Comparison of ENCODE assay signal across 9 cellular contexts in genomic region chr11:118922745-118923627, GRCh38. TPM values are rescaled to one million over a fixed set of nuclear protein-coding genes. Genes with fewer than 3 reads are reported as not detected.
DNase-seq lines count a peak whose midpoint lies in the region; ATAC-seq and TF ChIP-seq lines count a peak whose summit lies in the region.
"Had no signal": no experiment of that assay in that cellular context is flagged by ENCODE, and none has a peak within 500 bp of the region (broad histone marks: within the 10 kb centered on the region; RNA-seq: fewer than 3 reads in every experiment).

No MANE protein-coding gene starts in this region.

- no peaks in the 10 kb centered on the region for H3F3A ChIP-seq in Loucy (ENCODE audit: low read depth)

- peaks cover 15% of the 10 kb centered on the region for H4K20me1 ChIP-seq in Loucy (ENCODE audit: insufficient read depth, low read length, poor library complexity, severe bottlenecking)

- TF ChIP-seq CTCF in A673 (conservative IDR thresholded peaks at IDR 0.05; ENCODE audit: low read depth, low read length) (no peak), Loucy (conservative IDR thresholded peaks at IDR 0.05; ENCODE audit: low read length) (no peak)

- H2AFZ ChIP-seq in Loucy (ENCODE audit: low read length), result no peak overlapping the region

- peak overlapping the region; percentile 85 for H3K4me2 ChIP-seq in Loucy (ENCODE audit: low read depth, low read length, poor library complexity, severe bottlenecking)

- H3K9me3 ChIP-seq in A673 (ENCODE audit: low read depth, low read length, poor library complexity, severe bottlenecking) (no peaks in the 10 kb centered on the region), Loucy (ENCODE audit: insufficient read depth, low read depth, low read length) (no peaks in the 10 kb centered on the region)

- CTCF ChIA-PET in A673 (lab: Charles Lee), result interaction anchor here (1.7 kb wide), 1 partner anchor 14 kb away, joined by 3 read pairs; no protein-coding TSS in a partner anchor

- peaks cover 73% of the 10 kb centered on the region for H3K4me1 ChIP-seq in A673 (ENCODE audit: insufficient read depth, low read length, poor library complexity, severe bottlenecking)
- peaks cover 68% of the 10 kb centered on the region for H3K4me1 ChIP-seq in Loucy (ENCODE audit: insufficient read depth, low read length, poor library complexity, severe bottlenecking)

- no peak for ATAC-seq in naive B cell (ENCODE audit: low read depth in 2 of 2)

- H3K4me3 ChIP-seq in A673 (ENCODE audit: low read depth, low read length, poor library complexity, severe bottlenecking) (peak overlapping the region; percentile 97), Loucy (ENCODE audit: low read length, poor library complexity, severe bottlenecking) (peak overlapping the region; percentile 92)

- H3K79me2 ChIP-seq in Loucy (ENCODE audit: insufficient read depth, low read length), result peaks cover 73% of the 10 kb centered on the region

- peak overlapping the region; percentile 86 for H3K9ac ChIP-seq in Loucy (ENCODE audit: low read depth, low read length, poor library complexity, severe bottlenecking)

- peaks cover 0 to 7% (median 5%) of the 10 kb centered on the region in 3 donors for H3K27me3 Mint-ChIP-seq in naive B cell

- H3K27ac Mint-ChIP-seq in naive B cell, result peak overlapping the region in 3 of 6 donors; percentile 24 to 100 (median 81)

- H3K27me3 ChIP-seq in A673 (replicated peaks; ENCODE audit: insufficient read depth, low read depth, low read length, poor library complexity), result no peaks in the 10 kb centered on the region
- no peaks in the 10 kb centered on the region for H3K27me3 ChIP-seq in Loucy (ENCODE audit: insufficient read depth, low read length, poor library complexity, severe bottlenecking)

- peaks cover 0 to 4% (median 1%) of the 10 kb centered on the region in 7 donors for H3K9me3 Mint-ChIP-seq in naive B cell

- intact Hi-C loops in A673 (cut with micrococcal nuclease; ENCODE audit: unreplicated experiment), result no loop called here

- H3K36me3 ChIP-seq in A673 (ENCODE audit: insufficient read depth, low read length, poor library complexity, severe bottlenecking) (no peaks in the 10 kb centered on the region), Loucy (ENCODE audit: insufficient read depth, low read length) (no peaks in the 10 kb centered on the region)

- H3K4me1 Mint-ChIP-seq in naive B cell, result peaks cover 72 to 87% (median 76%) of the 10 kb centered on the region in 3 donors

- no TSS peak for BruUV-seq in A673 (replicated peaks; lab: Mats Ljungman, UMichigan)

- peaks cover 0 to 10% of the 10 kb centered on the region in 2 donors for H3K36me3 Mint-ChIP-seq in naive B cell

- H3K4me3 Mint-ChIP-seq in naive B cell, result peak overlapping the region; percentile 90 to 98 (median 96)

- DNase-seq in A673 (ENCODE audit: low spot score), result no peak
- peak; percentile 45 for DNase-seq in ecto neural progenitor cell (ENCODE audit: low spot score)
- DNase-seq in naive B cell, result no peak
- no peak for DNase-seq in NCI-H1436 treated with DMSO at 0.1 percent for 48 hours (lab: John Stamatoyannopoulos, UW)
- no peak for DNase-seq in NCI-H69 (lab: John Stamatoyannopoulos, UW)
- no peak for DNase-seq in NCI-H524 (lab: John Stamatoyannopoulos, UW)
- no peak for DNase-seq in UCSD-AML1 (lab: John Stamatoyannopoulos, UW; ENCODE audit: unreplicated experiment)
- DNase-seq: cerebellar nuclear complex had no signal

- POLR2A ChIA-PET in A673 (lab: Charles Lee; ENCODE audit: low non-redundant PET), result no interaction called here

- H3K27ac ChIP-seq in A673 (ENCODE audit: low read depth, low read length, poor library complexity, severe bottlenecking), result peak overlapping the region; percentile 78

- no peaks in the 10 kb centered on the region for H3K9me2 ChIP-seq in Loucy (replicated peaks; ENCODE audit: low read depth, low read length)

RNA-seq across cellular contexts. Expression of gene BCL9L, which starts 2.7 kb away (rescaled TPM):
- total RNA-seq in A673 (2021), result 49.9 and 64.0 TPM in 2 replicates
- polyA plus RNA-seq in naive B cell (ENCODE audit: low read depth in 6 of 6), result 1 to 10 TPM in 2 of 6 donors, under 1 TPM in 3, not detected in 1; 0.50 to 3.2 (median 0.75) TPM

RNA-seq across cellular contexts. Expression of gene UPK2, which starts 33.1 kb away (rescaled TPM):
- not detected in 2 replicates for total RNA-seq in A673 (2021)
- polyA plus RNA-seq in naive B cell (ENCODE audit: low read depth in 6 of 6), result under 1 TPM in 3 of 6 donors, not detected in 3; 0.33 to 0.43 (median 0.35) TPM

RNA-seq across cellular contexts. Expression of gene CXCR5, which starts 39.3 kb away (rescaled TPM):
- total RNA-seq in A673 (2021), result not detected in 2 replicates
- polyA plus RNA-seq in naive B cell (ENCODE audit: low read depth in 6 of 6), result 100 to 1,000 TPM; 101 to 157 (median 116) TPM

RNA-seq across cellular contexts. Expression of gene FOXR1, which starts 48.6 kb away (rescaled TPM):
- not detected in 2 replicates for total RNA-seq in A673 (2021)
- not detected for polyA plus RNA-seq in naive B cell (ENCODE audit: low read depth in 6 of 6)
